18 cellular contexts compared by ENCODE assay signal in genomic region chr16:85731179-85731578, GRCh38. TPM values are rescaled to one million over a fixed set of nuclear protein-coding genes. Genes with fewer than 3 reads are reported as not detected.
"Had no signal": no experiment of that assay in that cellular context is flagged by ENCODE, and none has a peak within 500 bp of the region (broad histone marks: within the 10 kb centered on the region; RNA-seq: fewer than 3 reads in every experiment).

No MANE protein-coding gene starts in this region.

- H3K27ac ChIP-seq: brain microvascular endothelial cell, hepatocyte, parathyroid adenoma, sigmoid colon had no signal

- H3K9me3 Mint-ChIP-seq: activated CD4-positive, alpha-beta T cell treated with anti-CD3 and anti-CD28 coated beads, Interleukin-2, amount 10 ng/mL, durations not matched to agents 24 days and 14 days; activated T-cell treated with anti-CD3 and anti-CD28 coated beads, Interleukin-2, amount 50 U/mL, for 24 hours; activated T-helper 2 cell treated with anti-CD3 and anti-CD28 coated beads, Interferon-gamma antibody, Interleukin-2, Interleukin-4, amounts not matched to agents 10 μg/mL and 5 μg/mL and 100 μg/mL, durations not matched to agents 14 hours and 24 hours and 36 hours; endodermal cell; naive thymus-derived CD8-positive, alpha-beta T cell; stimulated activated naive B cell treated with anti-CD40 and anti-IgM and Interleukin-4, amounts not matched to agents 10 μg/mL and 1 μg/mL and 100 μg/mL, for 72 hours had no signal

- H3K4me1 ChIP-seq: parathyroid adenoma, sigmoid colon had no signal

- H3K9me3 ChIP-seq: sigmoid colon had no signal

- H3K36me3 ChIP-seq: brain microvascular endothelial cell, sigmoid colon had no signal

- H3K27me3 ChIP-seq: brain microvascular endothelial cell, hepatocyte, sigmoid colon had no signal

- DNase-seq: activated CD4-positive, alpha-beta T cell treated with anti-CD3 and anti-CD28 coated beads, Interleukin-2, amount 10 ng/mL, durations not matched to agents 24 days and 14 days; activated CD8-positive, alpha-beta T cell treated with anti-CD3 and anti-CD28 coated beads, Interleukin-2, amount 10 ng/mL, durations not matched to agents 7 days and 5 days; activated naive CD4-positive, alpha-beta T cell treated with Interleukin-2 at 50 U/mL for 16 hours; activated T-cell treated with anti-CD3 and anti-CD28 coated beads, Interleukin-2, amount 50 U/mL, for 24 hours; brain microvascular endothelial cell; central memory CD4-positive, alpha-beta T cell; endodermal cell; foreskin fibroblast; left cardiac atrium; mesendoderm; naive thymus-derived CD8-positive, alpha-beta T cell; sigmoid colon; stimulated activated CD4-positive, alpha-beta T cell treated with anti-CD3 and anti-CD28 coated beads, Interleukin-4, amount 100 ng/mL, for 4 hours; stimulated activated naive B cell treated with anti-CD40 and anti-IgM and Interleukin-4, amounts not matched to agents 10 μg/mL and 1 μg/mL and 100 μg/mL, for 72 hours; T1000 had no signal

- H3K4me3 Mint-ChIP-seq: activated CD4-positive, alpha-beta T cell treated with anti-CD3 and anti-CD28 coated beads, Interleukin-2, amount 10 ng/mL, durations not matched to agents 24 days and 14 days; activated CD8-positive, alpha-beta T cell treated with anti-CD3 and anti-CD28 coated beads, Interleukin-2, amount 10 ng/mL, durations not matched to agents 7 days and 5 days; activated T-cell treated with anti-CD3 and anti-CD28 coated beads, Interleukin-2, amount 50 U/mL, for 24 hours; endodermal cell; stimulated activated naive B cell treated with anti-CD40 and anti-IgM and Interleukin-4, amounts not matched to agents 10 μg/mL and 1 μg/mL and 100 μg/mL, for 72 hours had no signal

- H3K27me3 Mint-ChIP-seq: activated CD4-positive, alpha-beta T cell treated with anti-CD3 and anti-CD28 coated beads, Interleukin-2, amount 10 ng/mL, durations not matched to agents 24 days and 14 days; activated T-cell treated with anti-CD3 and anti-CD28 coated beads, Interleukin-2, amount 50 U/mL, for 24 hours; naive thymus-derived CD8-positive, alpha-beta T cell; stimulated activated naive B cell treated with anti-CD40 and anti-IgM and Interleukin-4, amounts not matched to agents 10 μg/mL and 1 μg/mL and 100 μg/mL, for 72 hours had no signal

- H3K27ac Mint-ChIP-seq: activated CD4-positive, alpha-beta T cell treated with anti-CD3 and anti-CD28 coated beads, Interleukin-2, amount 10 ng/mL, durations not matched to agents 24 days and 14 days; activated CD8-positive, alpha-beta T cell treated with anti-CD3 and anti-CD28 coated beads, Interleukin-2, amount 10 ng/mL, durations not matched to agents 7 days and 5 days; activated T-cell treated with anti-CD3 and anti-CD28 coated beads, Interleukin-2, amount 50 U/mL, for 24 hours; activated T-helper 2 cell treated with anti-CD3 and anti-CD28 coated beads, Interferon-gamma antibody, Interleukin-2, Interleukin-4, amounts not matched to agents 10 μg/mL and 5 μg/mL and 100 μg/mL, durations not matched to agents 14 hours and 24 hours and 36 hours; endodermal cell; stimulated activated naive B cell treated with anti-CD40 and anti-IgM and Interleukin-4, amounts not matched to agents 10 μg/mL and 1 μg/mL and 100 μg/mL, for 72 hours had no signal

- ATAC-seq: activated CD8-positive, alpha-beta T cell treated with anti-CD3 and anti-CD28 coated beads, Interleukin-2, amount 10 ng/mL, durations not matched to agents 7 days and 5 days; left cardiac atrium; naive thymus-derived CD8-positive, alpha-beta T cell; stimulated activated naive B cell treated with anti-CD40 and anti-IgM and Interleukin-4, amounts not matched to agents 10 μg/mL and 1 μg/mL and 100 μg/mL, for 72 hours had no signal

- H3K4me3 ChIP-seq: hepatocyte, sigmoid colon had no signal

RNA-seq across cellular contexts. Expression of gene C16orf74, which starts 19.7 kb away (rescaled TPM):
- total RNA-seq: activated T-helper 2 cell treated with anti-CD3 and anti-CD28 coated beads, Interferon-gamma antibody, Interleukin-2, Interleukin-4, amounts not matched to agents 10 μg/mL and 5 μg/mL and 100 μg/mL, durations not matched to agents 14 hours and 24 hours and 36 hours had no signal
